In the genomic region with DNA sequence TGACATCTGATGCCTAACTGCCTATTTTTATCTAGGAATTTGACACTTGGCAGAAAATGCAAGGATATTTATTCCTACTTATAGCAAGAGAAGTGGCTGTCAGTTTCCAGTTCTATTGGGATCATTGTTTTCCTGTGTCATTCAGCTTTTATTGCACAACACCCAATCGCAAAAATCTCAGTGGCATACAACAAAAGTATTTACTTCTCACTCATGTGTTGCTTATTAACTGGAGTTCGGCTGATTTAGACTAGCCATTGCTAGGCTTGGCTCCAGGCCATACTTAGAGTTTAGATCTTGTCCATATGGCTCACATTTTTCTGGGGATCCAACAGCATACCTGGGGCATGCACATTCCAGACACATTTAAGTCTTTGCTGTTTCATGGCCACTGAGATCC, we compare ENCODE assay signal across 17 cellular contexts.
DNase-seq lines count a peak whose midpoint lies in the region; ATAC-seq and TF ChIP-seq lines count a peak whose summit lies in the region.
"Had no signal": no experiment of that assay in that cellular context is flagged by ENCODE, and none has a peak within 500 bp of the region (broad histone marks: within the 10 kb centered on the region; RNA-seq: fewer than 3 reads in every experiment).

No MANE protein-coding gene starts in this region.

- 0 out of 2 replicates have a peak overlapping the region, but pooled peaks have one; percentile 3 for H2AFZ ChIP-seq in GM23248

- H3K27me3 ChIP-seq in GM23248 (replicated peaks; ENCODE audit: insufficient read depth) = no peaks in the 10 kb centered on the region
- H3K27me3 ChIP-seq: ovary, SJCRH30, suprapubic skin had no signal

- no peaks in the 10 kb centered on the region for H3K4me1 ChIP-seq in GM23248 (ENCODE audit: insufficient read depth)
- H3K4me1 ChIP-seq: lower lobe of right lung, SJCRH30, suprapubic skin had no signal

- in situ Hi-C loops in GM23248 (cut with MboI) = no loop called here

- ATAC-seq in SK-N-SH treated with all-trans-retinoic acid at 6 μM for 48 hours = peak; percentile 57

- no peaks in the 10 kb centered on the region for H3K79me2 ChIP-seq in GM23248 (ENCODE audit: insufficient read depth)

- no peaks in the 10 kb centered on the region for H3F3A ChIP-seq in GM23248 (ENCODE audit: insufficient read depth)

- WGBS in GM23248 (ENCODE audit: low coverage in 1 of 2, low lambda C conversion rate in 2 of 2, missing lambda C conversion rate in 2 of 2), 2 experiments = 4 to 6% methylated on average over 2 of the region's 2 CpGs

- no peaks in the 10 kb centered on the region for H4K20me1 ChIP-seq in GM23248 (ENCODE audit: insufficient read depth)

- H3K9ac ChIP-seq in GM23248 = no peak overlapping the region

- no peak overlapping the region for H3K4me2 ChIP-seq in GM23248 (ENCODE audit: unreplicated experiment)

- H3K9me2 ChIP-seq in GM23248 (ENCODE audit: insufficient read depth) = no peaks in the 10 kb centered on the region

- H3K9me3 ChIP-seq in GM23248 (ENCODE audit: low read depth) = no peaks in the 10 kb centered on the region
- H3K9me3 ChIP-seq: lower lobe of right lung, ovary, SJCRH30, suprapubic skin had no signal

- H3K27ac ChIP-seq in GM23248 = no peak overlapping the region
- H3K27ac ChIP-seq: lower lobe of right lung, ovary, SJCRH30, suprapubic skin had no signal

- H3K4me3 ChIP-seq in GM23248 = no peak overlapping the region
- no peak overlapping the region for H3K4me3 ChIP-seq in fibroblast of villous mesenchyme (ENCODE audit: low read depth, low read length)
- H3K4me3 ChIP-seq: lower lobe of right lung, ovary, SJCRH30, suprapubic skin had no signal

- DNase-seq in AG09319 (ENCODE audit: extremely low read depth, low read depth) (peak; percentile 1), GM23248 (no peak), fibroblast of villous mesenchyme (ENCODE audit: low read depth) (peak; percentile 14), NCI-H1092 treated with DMSO at 0.1 percent for 48 hours (lab: John Stamatoyannopoulos, UW) (no peak), inferior parietal cortex (ENCODE audit: extremely low spot score) (no peak), NOMO-1 treated with dmso at 0.1 percent for 144 hours (lab: John Stamatoyannopoulos, UW; ENCODE audit: unreplicated experiment) (no peak)
- DNase-seq in activated CD4-positive, alpha-beta T cell treated with anti-CD3 and anti-CD28 coated beads, Interleukin-2, amount 50 U/mL, for 1 hour = no peak
- DNase-seq: activated CD4-positive, CD25-positive, alpha-beta regulatory T cell; effector memory CD4-positive, alpha-beta T cell; KBM-7; lower lobe of right lung; NCI-H226; ovary; SJCRH30; stimulated activated CD4-positive, alpha-beta T cell treated with anti-CD3 and anti-CD28 coated beads, Interleukin-2, amount 100 ng/mL, for 48 hours had no signal

- TF ChIP-seq CTCF in AG09319 (IDR thresholded peaks at IDR 0.05; ENCODE audit: low read depth, low read length) = no peak
- no peak for TF ChIP-seq CTCF in fibroblast of villous mesenchyme (IDR thresholded peaks at IDR 0.05; ENCODE audit: insufficient read depth, low read depth, low read length)

- no peaks in the 10 kb centered on the region for H3K36me3 ChIP-seq in GM23248 (ENCODE audit: low read depth)
- H3K36me3 ChIP-seq: lower lobe of right lung, ovary, SJCRH30, suprapubic skin had no signal

TF ChIP-seq in SK-N-SH treated with all-trans-retinoic acid at 6 μM for 48 hours, 23 proteins besides CTCF, POLR2A, EP300 and RAD21:
- TF ChIP-seq BACH2 (CRISPR knock-in tag; IDR thresholded peaks at IDR 0.05; ENCODE audit: borderline replicate concordance) (no peak), TOX (CRISPR knock-in tag; IDR thresholded peaks at IDR 0.05; ENCODE audit: borderline replicate concordance) (no peak), PPARA (CRISPR knock-in tag; IDR thresholded peaks at IDR 0.05; ENCODE audit: borderline replicate concordance) (no peak), SNAI2 (CRISPR knock-in tag; IDR thresholded peaks at IDR 0.05) (no peak), ZFP3 (CRISPR knock-in tag; IDR thresholded peaks at IDR 0.05) (no peak), ZNF565 (CRISPR knock-in tag; conservative IDR thresholded peaks at IDR 0.05; ENCODE audit: low read depth) (no peak), CSDC2 (CRISPR knock-in tag; IDR thresholded peaks at IDR 0.05) (no peak), ARNTL (CRISPR knock-in tag; IDR thresholded peaks at IDR 0.05; ENCODE audit: borderline replicate concordance, low read depth) (no peak)
- TF ChIP-seq, protein P1, sequence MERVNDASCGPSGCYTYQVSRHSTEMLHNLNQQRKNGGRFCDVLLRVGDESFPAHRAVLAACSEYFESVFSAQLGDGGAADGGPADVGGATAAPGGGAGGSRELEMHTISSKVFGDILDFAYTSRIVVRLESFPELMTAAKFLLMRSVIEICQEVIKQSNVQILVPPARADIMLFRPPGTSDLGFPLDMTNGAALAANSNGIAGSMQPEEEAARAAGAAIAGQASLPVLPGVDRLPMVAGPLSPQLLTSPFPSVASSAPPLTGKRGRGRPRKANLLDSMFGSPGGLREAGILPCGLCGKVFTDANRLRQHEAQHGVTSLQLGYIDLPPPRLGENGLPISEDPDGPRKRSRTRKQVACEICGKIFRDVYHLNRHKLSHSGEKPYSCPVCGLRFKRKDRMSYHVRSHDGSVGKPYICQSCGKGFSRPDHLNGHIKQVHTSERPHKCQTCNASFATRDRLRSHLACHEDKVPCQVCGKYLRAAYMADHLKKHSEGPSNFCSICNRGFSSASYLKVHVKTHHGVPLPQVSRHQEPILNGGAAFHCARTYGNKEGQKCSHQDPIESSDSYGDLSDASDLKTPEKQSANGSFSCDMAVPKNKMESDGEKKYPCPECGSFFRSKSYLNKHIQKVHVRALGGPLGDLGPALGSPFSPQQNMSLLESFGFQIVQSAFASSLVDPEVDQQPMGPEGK (CRISPR knock-in tag; IDR thresholded peaks at IDR 0.05; ENCODE audit: borderline replicate concordance) = no peak
- TF ChIP-seq, protein P2, sequence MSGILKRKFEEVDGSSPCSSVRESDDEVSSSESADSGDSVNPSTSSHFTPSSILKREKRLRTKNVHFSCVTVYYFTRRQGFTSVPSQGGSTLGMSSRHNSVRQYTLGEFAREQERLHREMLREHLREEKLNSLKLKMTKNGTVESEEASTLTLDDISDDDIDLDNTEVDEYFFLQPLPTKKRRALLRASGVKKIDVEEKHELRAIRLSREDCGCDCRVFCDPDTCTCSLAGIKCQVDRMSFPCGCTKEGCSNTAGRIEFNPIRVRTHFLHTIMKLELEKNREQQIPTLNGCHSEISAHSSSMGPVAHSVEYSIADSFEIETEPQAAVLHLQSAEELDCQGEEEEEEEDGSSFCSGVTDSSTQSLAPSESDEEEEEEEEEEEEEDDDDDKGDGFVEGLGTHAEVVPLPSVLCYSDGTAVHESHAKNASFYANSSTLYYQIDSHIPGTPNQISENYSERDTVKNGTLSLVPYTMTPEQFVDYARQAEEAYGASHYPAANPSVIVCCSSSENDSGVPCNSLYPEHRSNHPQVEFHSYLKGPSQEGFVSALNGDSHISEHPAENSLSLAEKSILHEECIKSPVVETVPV (CRISPR knock-in tag; IDR thresholded peaks at IDR 0.05) = no peak
TF ChIP-seq in SK-N-SH treated with all-trans-retinoic acid at 6 μM for 48 hours: peak in this region for 0.

Comparison
In these comparisons a context has a peak if more than half of its experiments do, and no peak if none do; other contexts are left out.
1. DNase-seq: peak in AG09319 (single experiment) and fibroblast of villous mesenchyme (single experiment); none in GM23248 (single experiment), activated CD4-positive, alpha-beta T cell treated with anti-CD3 and anti-CD28 coated beads, Interleukin-2, amount 50 U/mL, for 1 hour (single experiment), NCI-H1092 treated with DMSO at 0.1 percent for 48 hours (single experiment), inferior parietal cortex (single experiment) and NOMO-1 treated with dmso at 0.1 percent for 144 hours (single experiment).